ENCODE assay signal across 11 cellular contexts in genomic region chr11:12288934-12289666, GRCh38.
DNase-seq lines count a peak whose midpoint lies in the region; ATAC-seq and TF ChIP-seq lines count a peak whose summit lies in the region.
"Had no signal": no experiment of that assay in that cellular context is flagged by ENCODE, and none has a peak within 500 bp of the region (broad histone marks: within the 10 kb centered on the region; RNA-seq: fewer than 3 reads in every experiment).

No MANE protein-coding gene starts in this region.

- H3K27me3 ChIP-seq in PC-3 (ENCODE audit: low read length), result no peaks in the 10 kb centered on the region
- no peaks in the 10 kb centered on the region for H3K27me3 ChIP-seq in fibroblast of lung (ENCODE audit: control insufficient read depth, insufficient read depth, low read length)
- H3K27me3 ChIP-seq in smooth muscle cell (ENCODE audit: low read depth), result no peaks in the 10 kb centered on the region
- H3K27me3 ChIP-seq: colonic mucosa, SJSA1 had no signal

- TF ChIP-seq CTCF in PC-3 (conservative IDR thresholded peaks at IDR 0.05; ENCODE audit: low read depth, low read length) (peak; percentile 30; the same call in 1 of the 2 replicates), fibroblast of lung (conservative IDR thresholded peaks at IDR 0.05 in 1 of 2, IDR thresholded peaks at IDR 0.05 in 1 of 2; ENCODE audit: low read depth in 1 of 2, low read length in 2 of 2) (no peak), smooth muscle cell (IDR thresholded peaks at IDR 0.05; ENCODE audit: borderline replicate concordance, insufficient read depth, poor library complexity, severe bottlenecking) (no peak)

- DNase-seq in NCI-H524 (lab: John Stamatoyannopoulos, UW) (peak; percentile 40 to 70), NCI-H524 treated with DMSO at 0.1 percent for 48 hours (lab: John Stamatoyannopoulos, UW) (no peak), PC-3 (no peak), fibroblast of lung (ENCODE audit: low read depth in 2 of 2) (no peak), smooth muscle cell (lab: John Stamatoyannopoulos, UW; ENCODE audit: unreplicated experiment) (no peak), hypothalamus (lab: John Stamatoyannopoulos, UW) (no peak), NCI-H146 (lab: John Stamatoyannopoulos, UW) (no peak), H4 (ENCODE audit: low spot score) (no peak)
- DNase-seq: activated CD4-positive, alpha-beta T cell treated with anti-CD3 and anti-CD28 coated beads for 1 hour had no signal

- intact Hi-C loops in PC-3 (cut with micrococcal nuclease), result loop anchor here (5.0 kb wide), 3 partner anchors 88 to 673 kb away; partner anchors contain the start of gene PARVA

- H3K79me2 ChIP-seq in PC-3 (ENCODE audit: low read length), result no peaks in the 10 kb centered on the region; the same call in 1 of the 2 replicates
- no peaks in the 10 kb centered on the region for H3K79me2 ChIP-seq in fibroblast of lung (ENCODE audit: control insufficient read depth, insufficient read depth, low read length)
- H3K79me2 ChIP-seq in smooth muscle cell (ENCODE audit: low read depth), result no peaks in the 10 kb centered on the region

- H3K9ac ChIP-seq in PC-3 (ENCODE audit: low read length), result no peak overlapping the region
- H3K9ac ChIP-seq in fibroblast of lung (ENCODE audit: insufficient read depth, low read length), result peak overlapping the region; percentile 16
- H3K9ac ChIP-seq in smooth muscle cell (ENCODE audit: low read depth), result no peak overlapping the region

- CTCF ChIA-PET in PC-3 (lab: Charles Lee), result interaction anchor here (0.6 to 1.1 kb wide), 10 partner anchors 23 to 600 kb away, joined by 3 to 6 read pairs (median 4); partner anchors contain the start of gene PARVA

- H3K9me2 ChIP-seq in PC-3 (replicated peaks; ENCODE audit: low read length), result no peaks in the 10 kb centered on the region

- no peak for ATAC-seq in PC-3

- H3K9me3 ChIP-seq in PC-3 (ENCODE audit: low read length), result no peaks in the 10 kb centered on the region
- no peaks in the 10 kb centered on the region for H3K9me3 ChIP-seq in fibroblast of lung (ENCODE audit: control insufficient read depth, insufficient read depth, low read depth, low read length)
- H3K9me3 ChIP-seq in smooth muscle cell (replicated peaks; ENCODE audit: low read depth), result no peaks in the 10 kb centered on the region
- H3K9me3 ChIP-seq: colonic mucosa, SJSA1 had no signal

- no peak overlapping the region; the same call in 1 of the 2 replicates for H3K27ac ChIP-seq in PC-3 (ENCODE audit: low read length)
- H3K27ac ChIP-seq in fibroblast of lung (ENCODE audit: insufficient read depth, low read length), result no peak overlapping the region
- peak overlapping the region; percentile 99 for H3K27ac ChIP-seq in smooth muscle cell (ENCODE audit: low read depth)

- H3F3A ChIP-seq in PC-3 (ENCODE audit: low read length, unreplicated experiment) (peaks cover 8% of the 10 kb centered on the region), smooth muscle cell (ENCODE audit: low read depth) (peaks cover 35% of the 10 kb centered on the region)

- H4K20me1 ChIP-seq in PC-3 (ENCODE audit: low read length), result no peaks in the 10 kb centered on the region
- H4K20me1 ChIP-seq in fibroblast of lung (ENCODE audit: control insufficient read depth, extremely low read depth, insufficient read depth, low read length), result no peaks in the 10 kb centered on the region
- H4K20me1 ChIP-seq in smooth muscle cell (ENCODE audit: low read depth), result no peaks in the 10 kb centered on the region

- no TSS peak for BruUV-seq in PC-3 (replicated peaks; lab: Mats Ljungman, UMichigan)

- WGBS in smooth muscle cell (ENCODE audit: low lambda C conversion rate), result 92% methylated on average over 14 of the region's 14 CpGs

- H3K36me3 ChIP-seq in PC-3 (ENCODE audit: low read depth, low read length) (no peaks in the 10 kb centered on the region), fibroblast of lung (ENCODE audit: control insufficient read depth, insufficient read depth, low read length) (no peaks in the 10 kb centered on the region), smooth muscle cell (ENCODE audit: low read depth) (peaks cover 6% of the 10 kb centered on the region)
- H3K36me3 ChIP-seq: colonic mucosa, SJSA1 had no signal

- POLR2A ChIA-PET in PC-3 (lab: Charles Lee; ENCODE audit: unreplicated experiment), result interaction anchor here (0.6 kb wide), 1 partner anchor 669 kb away, joined by 5 read pairs; no protein-coding TSS in a partner anchor

- H2AFZ ChIP-seq in PC-3 (ENCODE audit: low read length) (no peak overlapping the region), fibroblast of lung (ENCODE audit: low read length) (peak overlapping the region; percentile 46), smooth muscle cell (ENCODE audit: low read depth) (no peak overlapping the region)

- peaks cover 48% of the 10 kb centered on the region for H3K4me1 ChIP-seq in PC-3 (ENCODE audit: insufficient read depth, low read length)
- peaks cover 40% of the 10 kb centered on the region for H3K4me1 ChIP-seq in fibroblast of lung (ENCODE audit: control insufficient read depth, extremely low read depth, insufficient read depth, low read length)
- peaks cover 20% of the 10 kb centered on the region for H3K4me1 ChIP-seq in smooth muscle cell (ENCODE audit: low read depth)
- H3K4me1 ChIP-seq: colonic mucosa had no signal

- H3K4me2 ChIP-seq in PC-3 (ENCODE audit: low read length) (peak overlapping the region; percentile 72), fibroblast of lung (ENCODE audit: extremely low read depth, insufficient read depth, low read length) (no peak overlapping the region), smooth muscle cell (no peak overlapping the region)

- H3K4me3 ChIP-seq in PC-3 (ENCODE audit: low read length) (no peak overlapping the region), fibroblast of lung (replicated peaks in 1 of 4; ENCODE audit: control extremely low read depth in 1 of 4, insufficient read depth in 1 of 4, low read depth in 3 of 4, low read length in 4 of 4) (no peak overlapping the region), smooth muscle cell (no peak overlapping the region)
- H3K4me3 ChIP-seq: colonic mucosa, SJSA1 had no signal

Comparison
In these comparisons a context has a peak if more than half of its experiments do, and no peak if none do; other contexts are left out.
1. DNase-seq: peak in NCI-H524 (2 of 2); none in NCI-H524 treated with DMSO at 0.1 percent for 48 hours (single experiment), PC-3 (single experiment), fibroblast of lung (0 of 2), smooth muscle cell (single experiment), hypothalamus (0 of 51), NCI-H146 (single experiment) and H4 (single experiment).